In the genomic region with DNA sequence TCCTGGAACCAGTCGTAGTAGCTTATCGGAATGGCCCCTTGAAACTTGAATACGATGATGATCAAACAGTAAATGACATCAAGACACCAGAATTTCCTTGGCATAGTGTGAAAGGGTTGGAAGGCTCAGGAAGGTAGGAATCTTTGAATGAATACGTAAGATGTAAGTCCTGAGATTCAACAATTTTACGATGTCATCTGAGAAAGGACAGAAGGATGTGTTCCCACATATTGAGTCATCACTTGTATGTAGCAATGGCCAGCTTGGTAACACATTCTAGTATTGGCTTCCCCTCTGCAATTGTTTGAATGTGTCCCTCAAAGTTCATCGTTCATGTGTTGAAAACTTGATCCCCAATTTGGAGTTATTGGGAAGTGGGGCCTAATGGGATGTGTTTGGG, we compare ENCODE assay signal across 30 cellular contexts.
DNase-seq lines count a peak whose midpoint lies in the region; ATAC-seq and TF ChIP-seq lines count a peak whose summit lies in the region.
"Had no signal": no experiment of that assay in that cellular context is flagged by ENCODE, and none has a peak within 500 bp of the region (broad histone marks: within the 10 kb centered on the region; RNA-seq: fewer than 3 reads in every experiment).

No MANE protein-coding gene starts in this region.

- H3K4me3 ChIP-seq in GM23248, result no peak overlapping the region
- no peak overlapping the region for H3K4me3 ChIP-seq in epithelial cell of proximal tubule (ENCODE audit: low read depth, low read length)
- no peak overlapping the region for H3K4me3 ChIP-seq in skeletal muscle cell (ENCODE audit: low read depth, low read length)
- H3K4me3 ChIP-seq: BLaER1 treated with 17β-estradiol and CSF1 and Interleukin-3, amounts not matched to agents 10 nM and 100 nM; left lung; right atrium auricular region; thoracic aorta; uterus had no signal

- H3K9me3 Mint-ChIP-seq in nephron progenitor cell, result no peaks in the 10 kb centered on the region
- H3K9me3 Mint-ChIP-seq: stimulated activated naive CD8-positive, alpha-beta T cell treated with anti-CD3 and anti-CD28 coated beads, Interleukin-15, Interleukin-2, amounts not matched to agents 100 ng/mL and 50 ng/mL, for 24 hours had no signal

- no peaks in the 10 kb centered on the region for H3K4me1 Mint-ChIP-seq in nephron progenitor cell

- H3K4me2 ChIP-seq in GM23248 (ENCODE audit: unreplicated experiment), result no peak overlapping the region

- H3K9me2 ChIP-seq in GM23248 (ENCODE audit: insufficient read depth), result no peaks in the 10 kb centered on the region

- no peaks in the 10 kb centered on the region for H3K79me2 ChIP-seq in GM23248 (ENCODE audit: insufficient read depth)
- H3K79me2 ChIP-seq: parathyroid adenoma had no signal

- ATAC-seq in HG03571 (IDR thresholded peaks at IDR 0.05; ENCODE audit: unreplicated experiment), result no peak
- ATAC-seq: activated CD4-positive, CD25-positive, alpha-beta regulatory T cell treated with anti-CD3 and anti-CD28 coated beads, Interleukin-2, amount 50 U/mL, for 24 hours; activated T-cell treated with anti-CD3 and anti-CD28 coated beads, Interleukin-2, amount 50 U/mL, for 72 hours; HepG2; left lung; SK-N-SH treated with all-trans-retinoic acid at 6 μM for 48 hours had no signal

- H3K4me1 ChIP-seq in GM23248 (ENCODE audit: insufficient read depth), result no peaks in the 10 kb centered on the region
- H3K4me1 ChIP-seq: parathyroid adenoma, right atrium auricular region, uterus had no signal

- H4K20me1 ChIP-seq in GM23248 (ENCODE audit: insufficient read depth), result no peaks in the 10 kb centered on the region
- H4K20me1 ChIP-seq: BLaER1 treated with 17β-estradiol and CSF1 and Interleukin-3, amounts not matched to agents 10 nM and 100 nM had no signal

- no peaks in the 10 kb centered on the region for H3K36me3 Mint-ChIP-seq in nephron progenitor cell (ENCODE audit: low read depth)

- H3K27ac ChIP-seq in GM23248, result no peak overlapping the region
- H3K27ac ChIP-seq: BLaER1 treated with 17β-estradiol and CSF1 and Interleukin-3, amounts not matched to agents 10 nM and 100 nM; left lung; parathyroid adenoma; right atrium auricular region; thoracic aorta; uterus had no signal

- H3F3A ChIP-seq in GM23248 (ENCODE audit: insufficient read depth), result no peaks in the 10 kb centered on the region

- in situ Hi-C loops in GM23248 (cut with MboI), result no loop called here

- no peak for TF ChIP-seq CTCF in epithelial cell of proximal tubule (conservative IDR thresholded peaks at IDR 0.05; ENCODE audit: low read depth, low read length)
- no peak for TF ChIP-seq CTCF in nephron progenitor cell (IDR thresholded peaks at IDR 0.05)

- no peaks in the 10 kb centered on the region for H3K9me3 ChIP-seq in GM23248 (ENCODE audit: low read depth)
- H3K9me3 ChIP-seq: BLaER1 treated with 17β-estradiol and CSF1 and Interleukin-3, amounts not matched to agents 10 nM and 100 nM; left lung; right atrium auricular region; thoracic aorta; uterus had no signal

- no peak overlapping the region for H3K9ac ChIP-seq in GM23248
- H3K9ac ChIP-seq: BLaER1 treated with 17β-estradiol and CSF1 and Interleukin-3, amounts not matched to agents 10 nM and 100 nM; parathyroid adenoma had no signal

- H3K27me3 Mint-ChIP-seq in nephron progenitor cell (ENCODE audit: low read depth, poor library complexity), result peaks cover 5% of the 10 kb centered on the region

- H3K27me3 ChIP-seq in GM23248 (replicated peaks; ENCODE audit: insufficient read depth), result no peaks in the 10 kb centered on the region
- H3K27me3 ChIP-seq: BLaER1 treated with 17β-estradiol and CSF1 and Interleukin-3, amounts not matched to agents 10 nM and 100 nM; left lung; right atrium auricular region; uterus had no signal

- H3K4me3 Mint-ChIP-seq in nephron progenitor cell, result no peak overlapping the region
- H3K4me3 Mint-ChIP-seq: activated T-cell treated with anti-CD3 and anti-CD28 coated beads, Interleukin-2, amount 50 U/mL, for 72 hours; stimulated activated naive CD8-positive, alpha-beta T cell treated with anti-CD3 and anti-CD28 coated beads, Interleukin-15, Interleukin-2, amounts not matched to agents 100 ng/mL and 50 ng/mL, for 24 hours; T-helper 1 cell treated with Interleukin-12 subunit alpha and Interleukin-12 subunit beta and Interleukin-4 antibody, amounts not matched to agents 30 μg/mL and 1 μg/mL, for 36 hours had no signal

- 49 to 54% methylated on average over 6 of the region's 6 CpGs for WGBS in GM23248 (ENCODE audit: low coverage in 1 of 2, low lambda C conversion rate in 2 of 2, missing lambda C conversion rate in 2 of 2), 2 experiments

- no peak overlapping the region for H3K27ac Mint-ChIP-seq in nephron progenitor cell
- H3K27ac Mint-ChIP-seq: activated T-cell treated with anti-CD3 and anti-CD28 coated beads, Interleukin-2, amount 50 U/mL, for 72 hours; stimulated activated naive CD8-positive, alpha-beta T cell treated with anti-CD3 and anti-CD28 coated beads, Interleukin-15, Interleukin-2, amounts not matched to agents 100 ng/mL and 50 ng/mL, for 24 hours; T-helper 1 cell treated with Interleukin-12 subunit alpha and Interleukin-12 subunit beta and Interleukin-4 antibody, amounts not matched to agents 30 μg/mL and 1 μg/mL, for 36 hours had no signal

- DNase-seq in GM23248, result peak; percentile 5
- DNase-seq in MV-4-11 (lab: John Stamatoyannopoulos, UW), result peak; percentile 48
- peak; percentile 6 for DNase-seq in epithelial cell of proximal tubule (ENCODE audit: low read depth)
- DNase-seq in skeletal muscle cell (ENCODE audit: low read depth), result peak; percentile 54
- no peak for DNase-seq in D341Med (ENCODE audit: low spot score)
- no peak for DNase-seq in nephron progenitor cell
- DNase-seq: activated CD4-positive, alpha-beta T cell treated with anti-CD3 and anti-CD28 coated beads, Interleukin-2, amount 50 U/mL, for 48 hours; activated naive CD4-positive, alpha-beta T cell treated with Interleukin-2 at 50 U/mL for 16 hours; activated T-cell treated with anti-CD3 and anti-CD28 coated beads, Interleukin-2, amount 50 U/mL, for 72 hours; COR-L47; GF-D8; left lung; mesendoderm; NCI-H2029 treated with DMSO at 0.1 percent for 48 hours; NCI-H526; NK-92 treated with Interleukin-12 subunit alpha and Interleukin-12 subunit beta, amount 100 ng/mL, for 24 hours; Right ventricle myocardium superior; stimulated activated CD4-positive, alpha-beta T cell treated with anti-CD3 and anti-CD28 coated beads, Interleukin-2, amount 100 ng/mL, for 24 hours; stimulated activated CD8-positive, alpha-beta memory T cell treated with anti-CD3 and anti-CD28 coated beads, Interleukin-4, amount 100 ng/mL, for 48 hours; uterus had no signal

- H2AFZ ChIP-seq in GM23248, result no peak overlapping the region
- H2AFZ ChIP-seq: parathyroid adenoma had no signal

- no peaks in the 10 kb centered on the region for H3K36me3 ChIP-seq in GM23248 (ENCODE audit: low read depth)
- H3K36me3 ChIP-seq: BLaER1 treated with 17β-estradiol and CSF1 and Interleukin-3, amounts not matched to agents 10 nM and 100 nM; left lung; right atrium auricular region; thoracic aorta; uterus had no signal

Comparison
In these comparisons a context has a peak if more than half of its experiments do, and no peak if none do; other contexts are left out.
1. DNase-seq: peak in GM23248 (single experiment), MV-4-11 (single experiment), epithelial cell of proximal tubule (single experiment) and skeletal muscle cell (single experiment); none in D341Med (single experiment) and nephron progenitor cell (single experiment).